10 cellular contexts compared by ENCODE assay signal in genomic region chr4:102598759-102599379, GRCh38.
DNase-seq lines count a peak whose midpoint lies in the region; ATAC-seq and TF ChIP-seq lines count a peak whose summit lies in the region.
"Had no signal": no experiment of that assay in that cellular context is flagged by ENCODE, and none has a peak within 500 bp of the region (broad histone marks: within the 10 kb centered on the region; RNA-seq: fewer than 3 reads in every experiment).

No MANE protein-coding gene starts in this region.

- in situ Hi-C loops in astrocyte of the spinal cord (cut with HindIII; ENCODE audit: low sequenced_read_pairs) = no loop called here

- no peak overlapping the region for H3K4me3 Mint-ChIP-seq in progenitor cell of endocrine pancreas (ENCODE audit: low read depth)

- DNase-seq in stimulated activated CD4-positive, alpha-beta T cell treated with anti-CD3 and anti-CD28 coated beads, Interleukin-4, amount 100 ng/mL, for 24 hours = peak; percentile 56
- DNase-seq in stimulated activated CD4-positive, alpha-beta T cell treated with anti-CD3 and anti-CD28 coated beads, Interleukin-2, amount 100 ng/mL, for 24 hours = no peak
- peak; percentile 22 for DNase-seq in astrocyte of the spinal cord (ENCODE audit: low read depth, low spot score)
- no peak for DNase-seq in medulla oblongata (ENCODE audit: extremely low spot score)
- DNase-seq in NCI-H2171 treated with DMSO at 0.1 percent for 48 hours (lab: John Stamatoyannopoulos, UW) = no peak
- DNase-seq in progenitor cell of endocrine pancreas (ENCODE audit: low spot score, unreplicated experiment) = no peak
- no peak for DNase-seq in RKO (ENCODE audit: low spot score)
- DNase-seq: mesendoderm, NCI-H345 had no signal

- TF ChIP-seq CTCF in astrocyte of the spinal cord (IDR thresholded peaks at IDR 0.05; ENCODE audit: low read depth, low read length) = no peak
- TF ChIP-seq CTCF in progenitor cell of endocrine pancreas (IDR thresholded peaks at IDR 0.05; ENCODE audit: unreplicated experiment) = no peak

- ATAC-seq in HG03025 (IDR thresholded peaks at IDR 0.05; ENCODE audit: low FRiP score, unreplicated experiment) = peak; percentile 70

- H3K27ac Mint-ChIP-seq in progenitor cell of endocrine pancreas = no peak overlapping the region

- H3K36me3 Mint-ChIP-seq in progenitor cell of endocrine pancreas (ENCODE audit: insufficient read depth) = peaks cover 18% of the 10 kb centered on the region

- no peaks in the 10 kb centered on the region for H3K27me3 Mint-ChIP-seq in progenitor cell of endocrine pancreas

- no peaks in the 10 kb centered on the region for H3K4me1 Mint-ChIP-seq in progenitor cell of endocrine pancreas (ENCODE audit: low read depth)

- H3K4me3 ChIP-seq in astrocyte of the spinal cord (ENCODE audit: low read depth, low read length) = no peak overlapping the region

- H3K9me3 Mint-ChIP-seq in progenitor cell of endocrine pancreas (ENCODE audit: low read depth) = no peaks in the 10 kb centered on the region

Comparison
In these comparisons a context has a peak if more than half of its experiments do, and no peak if none do; other contexts are left out.
1. DNase-seq: peak in stimulated activated CD4-positive, alpha-beta T cell treated with anti-CD3 and anti-CD28 coated beads, Interleukin-4, amount 100 ng/mL, for 24 hours (single experiment) and astrocyte of the spinal cord (single experiment); none in stimulated activated CD4-positive, alpha-beta T cell treated with anti-CD3 and anti-CD28 coated beads, Interleukin-2, amount 100 ng/mL, for 24 hours (0 of 2), medulla oblongata (single experiment), NCI-H2171 treated with DMSO at 0.1 percent for 48 hours (single experiment), progenitor cell of endocrine pancreas (single experiment) and RKO (single experiment).